Comparison of ENCODE assay signal across 1 cellular context in genomic region chr1:43288785-43289466, GRCh38.
TF ChIP-seq lines count a peak whose summit lies in the region.

No MANE protein-coding gene starts in this region.

TF ChIP-seq in IMR-90, 13 proteins besides CTCF, POLR2A, EP300 and RAD21 (continued from another document):
- no peak for TF ChIP-seq ELK1 (IDR thresholded peaks at IDR 0.05; ENCODE audit: borderline replicate concordance, low read depth, low read length)
